ENCODE assay signal across 22 cellular contexts in genomic region chr15:64008177-64008576, GRCh38. TPM values are rescaled to one million over a fixed set of nuclear protein-coding genes. Genes with fewer than 3 reads are reported as not detected.
DNase-seq lines count a peak whose midpoint lies in the region; ATAC-seq and TF ChIP-seq lines count a peak whose summit lies in the region.
"Had no signal": no experiment of that assay in that cellular context is flagged by ENCODE, and none has a peak within 500 bp of the region (broad histone marks: within the 10 kb centered on the region; RNA-seq: fewer than 3 reads in every experiment).

No MANE protein-coding gene starts in this region.

- no peaks in the 10 kb centered on the region for H3K27me3 ChIP-seq in gastrocnemius medialis

- in situ Hi-C loops in gastrocnemius medialis (cut with MboI; ENCODE audit: low sequenced_read_pairs in 4 of 4) = no loop called here

- no peak for DNase-seq in activated naive CD4-positive, alpha-beta T cell treated with Interleukin-2 at 50 U/mL for 16 hours
- no peak for DNase-seq in central memory CD8-positive, alpha-beta T cell (ENCODE audit: low spot score in 2 of 2)
- DNase-seq in gastrocnemius medialis = no peak
- DNase-seq in NCI-H526 (lab: John Stamatoyannopoulos, UW) = no peak
- no peak for DNase-seq in NCI-H748 treated with DMSO at 0.1 percent for 48 hours (lab: John Stamatoyannopoulos, UW)
- no peak for DNase-seq in progenitor cell of endocrine pancreas (ENCODE audit: low spot score, unreplicated experiment)
- DNase-seq: 8988T, DMS53, EL, HCEC 1CT, KG1, MV-4-11, NCI-H187, NCI-H2107, NCI-H226, NCI-H524 had no signal

- ATAC-seq in central memory CD8-positive, alpha-beta T cell (replicated peaks; ENCODE audit: extremely low read depth, poor library complexity, severe bottlenecking) = no peak
- no peak for ATAC-seq in gastrocnemius medialis
- ATAC-seq: GM12878, GM23338 had no signal

- H3K27ac Mint-ChIP-seq in activated naive CD4-positive, alpha-beta T cell treated with anti-CD3 and anti-CD28 coated beads, Interleukin-2, amount 50 U/mL, for 24 hours = peak overlapping the region; percentile 1
- H3K27ac Mint-ChIP-seq in IgD-negative memory B cell (peak overlapping the region; percentile 42 to 99 (median 95)), progenitor cell of endocrine pancreas (no peak overlapping the region)
- peak overlapping the region; percentile 98 for H3K27ac Mint-ChIP-seq in central memory CD8-positive, alpha-beta T cell (ENCODE audit: low read depth)
- H3K27ac Mint-ChIP-seq: CD14-positive monocyte, GM23338 had no signal

- H3K4me1 ChIP-seq in gastrocnemius medialis = peaks cover 92 to 97% of the 10 kb centered on the region in 2 donors

- H3K4me3 ChIP-seq in gastrocnemius medialis = no peak overlapping the region
- H3K4me3 ChIP-seq: GM12878, GM23338, SJSA1 had no signal

- no peaks in the 10 kb centered on the region for H3K36me3 ChIP-seq in gastrocnemius medialis
- H3K36me3 ChIP-seq: SJSA1 had no signal

- TF ChIP-seq POLR2A in gastrocnemius medialis (IDR thresholded peaks at IDR 0.05) = no peak

- H3K9me3 ChIP-seq in gastrocnemius medialis = no peaks in the 10 kb centered on the region
- H3K9me3 ChIP-seq: SJSA1 had no signal

- intact Hi-C loops in gastrocnemius medialis (cut with DNase I; ENCODE audit: low total_unique reads) = no loop called here

- no peaks in the 10 kb centered on the region for H3K27me3 Mint-ChIP-seq in activated naive CD4-positive, alpha-beta T cell treated with anti-CD3 and anti-CD28 coated beads, Interleukin-2, amount 50 U/mL, for 24 hours
- H3K27me3 Mint-ChIP-seq in IgD-negative memory B cell (peaks cover 3% of the 10 kb centered on the region), progenitor cell of endocrine pancreas (peaks cover 6% of the 10 kb centered on the region)
- H3K27me3 Mint-ChIP-seq in central memory CD8-positive, alpha-beta T cell = no peaks in the 10 kb centered on the region

- H3K27ac ChIP-seq in gastrocnemius medialis = peak overlapping the region; percentile 69 to 94 (median 83)
- H3K27ac ChIP-seq: SJSA1 had no signal

- no peak overlapping the region for H3K4me3 Mint-ChIP-seq in activated naive CD4-positive, alpha-beta T cell treated with anti-CD3 and anti-CD28 coated beads, Interleukin-2, amount 50 U/mL, for 24 hours
- H3K4me3 Mint-ChIP-seq in IgD-negative memory B cell = peak overlapping the region in 1 of 4 donors; percentile 41
- no peak overlapping the region for H3K4me3 Mint-ChIP-seq in central memory CD8-positive, alpha-beta T cell
- H3K4me3 Mint-ChIP-seq in progenitor cell of endocrine pancreas (ENCODE audit: low read depth) = no peak overlapping the region
- H3K4me3 Mint-ChIP-seq: CD14-positive monocyte, GM23338 had no signal

- H3K4me1 Mint-ChIP-seq in activated naive CD4-positive, alpha-beta T cell treated with anti-CD3 and anti-CD28 coated beads, Interleukin-2, amount 50 U/mL, for 24 hours = peaks cover 46% of the 10 kb centered on the region
- H3K4me1 Mint-ChIP-seq in IgD-negative memory B cell (peaks cover 24 to 42% (median 38%) of the 10 kb centered on the region in 3 donors), progenitor cell of endocrine pancreas (ENCODE audit: low read depth) (peaks cover 8% of the 10 kb centered on the region)
- H3K4me1 Mint-ChIP-seq in central memory CD8-positive, alpha-beta T cell = peaks cover 54% of the 10 kb centered on the region

- H3K9me3 Mint-ChIP-seq in activated naive CD4-positive, alpha-beta T cell treated with anti-CD3 and anti-CD28 coated beads, Interleukin-2, amount 50 U/mL, for 24 hours = no peaks in the 10 kb centered on the region
- H3K9me3 Mint-ChIP-seq in IgD-negative memory B cell (no peaks in the 10 kb centered on the region), progenitor cell of endocrine pancreas (ENCODE audit: low read depth) (no peaks in the 10 kb centered on the region)
- no peaks in the 10 kb centered on the region for H3K9me3 Mint-ChIP-seq in central memory CD8-positive, alpha-beta T cell
- H3K9me3 Mint-ChIP-seq: GM23338 had no signal

- TF ChIP-seq CTCF in gastrocnemius medialis (IDR thresholded peaks at IDR 0.05 in 4 of 5, conservative IDR thresholded peaks at IDR 0.05 in 1 of 5) (no peak), progenitor cell of endocrine pancreas (IDR thresholded peaks at IDR 0.05; ENCODE audit: unreplicated experiment) (no peak)

- peaks cover 1% of the 10 kb centered on the region for H3K36me3 Mint-ChIP-seq in activated naive CD4-positive, alpha-beta T cell treated with anti-CD3 and anti-CD28 coated beads, Interleukin-2, amount 50 U/mL, for 24 hours
- H3K36me3 Mint-ChIP-seq in IgD-negative memory B cell = peaks cover 4% of the 10 kb centered on the region
- peaks cover 7% of the 10 kb centered on the region for H3K36me3 Mint-ChIP-seq in central memory CD8-positive, alpha-beta T cell (ENCODE audit: insufficient read depth)
- H3K36me3 Mint-ChIP-seq in progenitor cell of endocrine pancreas (ENCODE audit: insufficient read depth) = no peaks in the 10 kb centered on the region
- H3K36me3 Mint-ChIP-seq: CD14-positive monocyte had no signal

RNA-seq across cellular contexts. Expression of gene DAPK2, which starts 38.1 kb away (rescaled TPM):
- 7.7 TPM for polyA plus RNA-seq in IgD-negative memory B cell
- 10 to 100 TPM; 28.5 to 70.8 (median 52.7) TPM for total RNA-seq in gastrocnemius medialis
- 2.0 and 3.2 TPM in 2 replicates for total RNA-seq in progenitor cell of endocrine pancreas
